Comparison of ENCODE assay signal across 17 cellular contexts in genomic region chr10:129859536-129859935, GRCh38.
"Had no signal": no experiment of that assay in that cellular context is flagged by ENCODE, and none has a peak within 500 bp of the region (broad histone marks: within the 10 kb centered on the region; RNA-seq: fewer than 3 reads in every experiment).

No MANE protein-coding gene starts in this region.

- H3K4me3 ChIP-seq: colonic mucosa, esophagus muscularis mucosa, gastroesophageal sphincter, heart right ventricle, left lung, lower lobe of right lung had no signal

- H3K27ac Mint-ChIP-seq: dendritic cell treated with granulocyte-macrophage colony-stimulating factor and Interleukin-4, amounts not matched to agents 40 ng/mL and 50 ng/mL, for 4 days; effector memory CD8-positive, alpha-beta T cell had no signal

- H3K4me1 ChIP-seq: colonic mucosa, esophagus muscularis mucosa, foreskin keratinocyte, gastroesophageal sphincter, left lung, lower lobe of right lung had no signal

- H3K4me3 Mint-ChIP-seq: dendritic cell treated with granulocyte-macrophage colony-stimulating factor and Interleukin-4, amounts not matched to agents 40 ng/mL and 50 ng/mL, for 4 days; effector memory CD8-positive, alpha-beta T cell had no signal

- DNase-seq: colonic mucosa; cortex of kidney; effector CD8-positive, alpha-beta T cell; effector memory CD8-positive, alpha-beta T cell; foreskin keratinocyte; head of caudate nucleus; heart right ventricle; hippocampal formation; left cardiac atrium; left lung; left ventricle myocardium superior; lower lobe of right lung; mesenchymal stem cell; midbrain had no signal

- H3K27ac ChIP-seq: colonic mucosa, esophagus muscularis mucosa, foreskin keratinocyte, gastroesophageal sphincter, heart right ventricle, left lung, lower lobe of right lung had no signal

- H3K36me3 ChIP-seq: colonic mucosa, gastroesophageal sphincter, left lung, lower lobe of right lung had no signal

- H3K9me3 ChIP-seq: colonic mucosa, left lung, lower lobe of right lung had no signal

- H3K27me3 ChIP-seq: colonic mucosa, foreskin keratinocyte, heart right ventricle had no signal

- H3K27me3 Mint-ChIP-seq: dendritic cell treated with granulocyte-macrophage colony-stimulating factor and Interleukin-4, amounts not matched to agents 40 ng/mL and 50 ng/mL, for 4 days had no signal

- H3K9me3 Mint-ChIP-seq: effector memory CD8-positive, alpha-beta T cell had no signal
